24 cellular contexts compared by ENCODE assay signal in genomic region chr16:86877108-86877507, GRCh38.
"Had no signal": no experiment of that assay in that cellular context is flagged by ENCODE, and none has a peak within 500 bp of the region (broad histone marks: within the 10 kb centered on the region; RNA-seq: fewer than 3 reads in every experiment).

No MANE protein-coding gene starts in this region.

- ATAC-seq: left lobe of liver; left ventricle myocardium superior; lower lobe of right lung; naive thymus-derived CD8-positive, alpha-beta T cell; right lobe of liver; stimulated activated memory B cell treated with anti-CD40 and anti-IgM and Interleukin-4, amounts not matched to agents 10 μg/mL and 1 μg/mL and 100 μg/mL, for 72 hours; stimulated activated naive CD8-positive, alpha-beta T cell treated with anti-CD3 and anti-CD28 coated beads, Interleukin-15, amount 100 ng/mL, for 72 hours had no signal

- H3K27ac ChIP-seq: lower lobe of right lung, neural progenitor cell, neutrophil, ovary, right atrium auricular region, right lobe of liver, tibial nerve, uterus had no signal

- H3K27me3 ChIP-seq: neural progenitor cell, ovary, right atrium auricular region, right lobe of liver had no signal

- H3K9me3 ChIP-seq: lower lobe of right lung, neutrophil, ovary, right lobe of liver, uterus had no signal

- H3K4me1 ChIP-seq: lower lobe of right lung, right atrium auricular region, right lobe of liver, uterus had no signal

- DNase-seq: islet precursor cell; left ventricle myocardium superior; lower lobe of right lung; mammary epithelial cell; mesenchymal stem cell; naive thymus-derived CD8-positive, alpha-beta T cell; occipital lobe; ovary; right lobe of liver; stimulated activated CD4-positive, alpha-beta T cell treated with anti-CD3 and anti-CD28 coated beads, Interleukin-1b, Interleukin-23, amount 100 ng/mL, for 48 hours; stimulated activated CD4-positive, alpha-beta T cell treated with anti-CD3 and anti-CD28 coated beads, Interleukin-2, amount 100 ng/mL, for 48 hours; stimulated activated CD4-positive, alpha-beta T cell treated with anti-CD3 and anti-CD28 coated beads, Interleukin-4, amount 100 ng/mL, for 4 hours; stimulated activated CD8-positive, alpha-beta memory T cell treated with anti-CD3 and anti-CD28 coated beads, Interleukin-4, amount 100 ng/mL, for 48 hours; stimulated activated naive CD4-positive, alpha-beta T cell treated with Interleukin-2 at 50 U/mL for 16 hours; stimulated activated naive CD8-positive, alpha-beta T cell treated with anti-CD3 and anti-CD28 coated beads, Interleukin-15, amount 100 ng/mL, for 72 hours; substantia nigra; uterus had no signal

- H3K4me3 ChIP-seq: lower lobe of right lung, neural progenitor cell, ovary, right atrium auricular region, right lobe of liver, smooth muscle cell, tibial nerve, uterus had no signal

- H3K4me2 ChIP-seq: neural progenitor cell, smooth muscle cell had no signal

- H3K36me3 ChIP-seq: lower lobe of right lung, neural progenitor cell, neutrophil, ovary, right atrium auricular region, right lobe of liver, tibial nerve, uterus had no signal

- H2AFZ ChIP-seq: neural progenitor cell had no signal
